Comparison of ENCODE assay signal across 8 cellular contexts in the genomic region with DNA sequence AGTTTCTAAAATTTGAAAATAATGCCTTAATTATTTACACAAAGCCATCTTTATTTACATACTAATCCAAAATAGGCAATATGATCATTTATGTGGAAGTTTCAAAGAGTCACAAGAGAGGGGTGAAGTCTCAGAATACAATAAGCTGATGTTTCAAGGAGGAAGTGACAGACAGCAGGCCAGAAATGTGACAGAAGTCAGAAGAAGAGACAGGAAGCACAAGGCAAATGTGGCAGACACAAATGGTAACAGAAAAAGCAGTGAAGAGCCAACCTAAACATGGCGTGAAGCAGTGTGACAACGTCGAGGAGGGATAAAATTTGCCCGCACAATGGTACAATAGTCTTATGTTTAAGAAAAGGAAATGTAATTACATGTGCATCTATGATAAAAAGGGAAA. TPM values are rescaled to one million over a fixed set of nuclear protein-coding genes. Genes with fewer than 3 reads are reported as not detected.
DNase-seq lines count a peak whose midpoint lies in the region; ATAC-seq, FAIRE-seq and TF ChIP-seq lines count a peak whose summit lies in the region.

No MANE protein-coding gene starts in this region.

- peak overlapping the region; percentile 44 for H3K27ac Mint-ChIP-seq in activated naive CD8-positive, alpha-beta T cell treated with anti-CD3 and anti-CD28 coated beads, Interleukin-2, amount 10 ng/mL, durations not matched to agents 7 days and 5 days
- H3K27ac Mint-ChIP-seq in activated naive CD8-positive, alpha-beta T cell treated with anti-CD3 and anti-CD28 coated beads for 36 hours, result no peak overlapping the region
- H3K27ac Mint-ChIP-seq in mesothelial cell of epicardium, result no peak overlapping the region

- ATAC-seq in activated naive CD8-positive, alpha-beta T cell treated with anti-CD3 and anti-CD28 coated beads, Interleukin-2, amount 10 ng/mL, durations not matched to agents 7 days and 5 days (ENCODE audit: low read depth), result peak; percentile 50
- ATAC-seq in HG02623 (IDR thresholded peaks at IDR 0.05; ENCODE audit: unreplicated experiment) (peak; percentile 79), HG03280 (IDR thresholded peaks at IDR 0.05; ENCODE audit: unreplicated experiment) (no peak)
- ATAC-seq in activated CD4-positive, CD25-positive, alpha-beta regulatory T cell treated with anti-CD3 and anti-CD28 coated beads, Interleukin-2, amount 50 U/mL, for 24 hours, result no peak

- H3K4me1 Mint-ChIP-seq in activated naive CD8-positive, alpha-beta T cell treated with anti-CD3 and anti-CD28 coated beads, Interleukin-2, amount 10 ng/mL, durations not matched to agents 7 days and 5 days, result peaks cover 3% of the 10 kb centered on the region
- H3K4me1 Mint-ChIP-seq in activated naive CD8-positive, alpha-beta T cell treated with anti-CD3 and anti-CD28 coated beads for 36 hours, result peaks cover 2% of the 10 kb centered on the region
- no peaks in the 10 kb centered on the region for H3K4me1 Mint-ChIP-seq in mesothelial cell of epicardium

- no peak for FAIRE-seq in urothelium cell line (lab: Jason Lieb, UNC)

- no peak overlapping the region for H3K4me3 Mint-ChIP-seq in activated naive CD8-positive, alpha-beta T cell treated with anti-CD3 and anti-CD28 coated beads, Interleukin-2, amount 10 ng/mL, durations not matched to agents 7 days and 5 days
- no peak overlapping the region for H3K4me3 Mint-ChIP-seq in activated naive CD8-positive, alpha-beta T cell treated with anti-CD3 and anti-CD28 coated beads for 36 hours
- H3K4me3 Mint-ChIP-seq in mesothelial cell of epicardium, result no peak overlapping the region

- peaks cover 51% of the 10 kb centered on the region for H3K36me3 Mint-ChIP-seq in activated naive CD8-positive, alpha-beta T cell treated with anti-CD3 and anti-CD28 coated beads, Interleukin-2, amount 10 ng/mL, durations not matched to agents 7 days and 5 days
- H3K36me3 Mint-ChIP-seq in activated naive CD8-positive, alpha-beta T cell treated with anti-CD3 and anti-CD28 coated beads for 36 hours, result peaks cover 47% of the 10 kb centered on the region
- H3K36me3 Mint-ChIP-seq in mesothelial cell of epicardium, result peaks cover 48% of the 10 kb centered on the region

- no peak for DNase-seq in activated naive CD8-positive, alpha-beta T cell treated with anti-CD3 and anti-CD28 coated beads, Interleukin-2, amount 10 ng/mL, durations not matched to agents 7 days and 5 days
- DNase-seq in activated naive CD8-positive, alpha-beta T cell treated with anti-CD3 and anti-CD28 coated beads for 36 hours, result no peak
- peak; percentile 81 to 86 for DNase-seq in Kasumi-1 (lab: John Stamatoyannopoulos, UW)
- no peak for DNase-seq in urothelium cell line (ENCODE audit: low spot score)
- no peak for DNase-seq in mesothelial cell of epicardium (ENCODE audit: low spot score in 2 of 2, unreplicated experiment in 2 of 2)

- TF ChIP-seq CTCF in mesothelial cell of epicardium (IDR thresholded peaks at IDR 0.05; ENCODE audit: unreplicated experiment), result no peak

- H3K9me3 Mint-ChIP-seq in activated naive CD8-positive, alpha-beta T cell treated with anti-CD3 and anti-CD28 coated beads, Interleukin-2, amount 10 ng/mL, durations not matched to agents 7 days and 5 days, result peaks cover 4% of the 10 kb centered on the region
- H3K9me3 Mint-ChIP-seq in activated naive CD8-positive, alpha-beta T cell treated with anti-CD3 and anti-CD28 coated beads for 36 hours, result peaks cover 7% of the 10 kb centered on the region
- peaks cover 13% of the 10 kb centered on the region for H3K9me3 Mint-ChIP-seq in mesothelial cell of epicardium

- POLR2A ChIA-PET in activated naive CD8-positive, alpha-beta T cell treated with anti-CD3 and anti-CD28 coated beads, Interleukin-2, amount 10 ng/mL, durations not matched to agents 7 days and 5 days (lab: Charles Lee), result no interaction called here

- H3K27me3 Mint-ChIP-seq in activated naive CD8-positive, alpha-beta T cell treated with anti-CD3 and anti-CD28 coated beads, Interleukin-2, amount 10 ng/mL, durations not matched to agents 7 days and 5 days, result no peaks in the 10 kb centered on the region
- H3K27me3 Mint-ChIP-seq in activated naive CD8-positive, alpha-beta T cell treated with anti-CD3 and anti-CD28 coated beads for 36 hours, result no peaks in the 10 kb centered on the region
- H3K27me3 Mint-ChIP-seq in mesothelial cell of epicardium (ENCODE audit: low read depth), result no peaks in the 10 kb centered on the region

RNA-seq across cellular contexts. Expression of gene SHPRH, which starts 59.8 kb away (rescaled TPM):
- 10 to 100 TPM; 21.4 to 21.6 TPM for total RNA-seq in activated naive CD8-positive, alpha-beta T cell treated with anti-CD3 and anti-CD28 coated beads, Interleukin-2, amount 10 ng/mL, durations not matched to agents 7 days and 5 days
- 10 to 100 TPM; 11.3 to 11.9 TPM for total RNA-seq in activated naive CD8-positive, alpha-beta T cell treated with anti-CD3 and anti-CD28 coated beads for 36 hours
- total RNA-seq in mesothelial cell of epicardium, result 25.1 to 27.0 TPM (median 25.3 TPM) in 3 replicates

Comparison
In these comparisons a context has a peak if more than half of its experiments do, and no peak if none do; other contexts are left out.
1. ATAC-seq: peak in activated naive CD8-positive, alpha-beta T cell treated with anti-CD3 and anti-CD28 coated beads, Interleukin-2, amount 10 ng/mL, durations not matched to agents 7 days and 5 days (single experiment) and HG02623 (single experiment); none in activated CD4-positive, CD25-positive, alpha-beta regulatory T cell treated with anti-CD3 and anti-CD28 coated beads, Interleukin-2, amount 50 U/mL, for 24 hours (0 of 2) and HG03280 (single experiment).
2. DNase-seq: peak in Kasumi-1 (2 of 2); none in activated naive CD8-positive, alpha-beta T cell treated with anti-CD3 and anti-CD28 coated beads, Interleukin-2, amount 10 ng/mL, durations not matched to agents 7 days and 5 days (single experiment), activated naive CD8-positive, alpha-beta T cell treated with anti-CD3 and anti-CD28 coated beads for 36 hours (single experiment), urothelium cell line (single experiment) and mesothelial cell of epicardium (0 of 2).